Comparison of ENCODE assay signal across 13 cellular contexts in genomic region chr11:60367009-60367408, GRCh38. TPM values are rescaled to one million over a fixed set of nuclear protein-coding genes. Genes with fewer than 3 reads are reported as not detected.
DNase-seq lines count a peak whose midpoint lies in the region; ATAC-seq lines count a peak whose summit lies in the region.
"Had no signal": no experiment of that assay in that cellular context is flagged by ENCODE, and none has a peak within 500 bp of the region (broad histone marks: within the 10 kb centered on the region; RNA-seq: fewer than 3 reads in every experiment).

No MANE protein-coding gene starts in this region.

- peaks cover 3% of the 10 kb centered on the region for H3K27me3 ChIP-seq in effector memory CD4-positive, alpha-beta T cell (replicated peaks; ENCODE audit: control insufficient read depth, insufficient read depth, low read length, poor library complexity, severe bottlenecking)

- H3K4me1 Mint-ChIP-seq in naive B cell = peaks cover 60 to 97% (median 85%) of the 10 kb centered on the region in 3 donors
- H3K4me1 Mint-ChIP-seq: activated naive CD4-positive, alpha-beta T cell treated with anti-CD3 and anti-CD28 coated beads, Interleukin-2, amount 50 U/mL, for 24 hours had no signal

- no peaks in the 10 kb centered on the region for H3K4me1 ChIP-seq in effector memory CD4-positive, alpha-beta T cell (ENCODE audit: control insufficient read depth, insufficient read depth, low read length, poor library complexity, severe bottlenecking)

- DNase-seq in NCI-H748 (lab: John Stamatoyannopoulos, UW; ENCODE audit: unreplicated experiment) = peak; percentile 7
- DNase-seq in NCI-H748 treated with DMSO at 0.1 percent for 48 hours (lab: John Stamatoyannopoulos, UW) = no peak
- DNase-seq in naive B cell = peak; percentile 69
- no peak for DNase-seq in stimulated activated CD4-positive, alpha-beta T cell treated with anti-CD3 and anti-CD28 coated beads, Interleukin-12 subunit alpha, Interleukin-12 subunit beta, amount 100 ng/mL, for 4 hours
- no peak for DNase-seq in C1 segment of cervical spinal cord (lab: John Stamatoyannopoulos, UW)
- no peak for DNase-seq in effector memory CD4-positive, alpha-beta T cell
- DNase-seq: 8988T; mesendoderm; NCI-H187; stimulated activated CD4-positive, alpha-beta T cell treated with anti-CD3 and anti-CD28 coated beads, Interleukin-15, amount 100 ng/mL, for 24 hours had no signal

- ATAC-seq in GM21723 (IDR thresholded peaks at IDR 0.05; ENCODE audit: unreplicated experiment) (peak; percentile 84), HG03432 (IDR thresholded peaks at IDR 0.05; ENCODE audit: unreplicated experiment) (peak; percentile 82), naive B cell (ENCODE audit: low read depth in 2 of 2) (peak; percentile 73 to 75)

- H3K4me3 ChIP-seq in effector memory CD4-positive, alpha-beta T cell (ENCODE audit: insufficient read depth, low read depth, low read length, poor library complexity, severe bottlenecking) = no peak overlapping the region

- peak overlapping the region; percentile 12 to 84 (median 64) for H3K4me3 Mint-ChIP-seq in naive B cell
- H3K4me3 Mint-ChIP-seq: activated naive CD4-positive, alpha-beta T cell treated with anti-CD3 and anti-CD28 coated beads, Interleukin-2, amount 50 U/mL, for 24 hours had no signal

- no peak overlapping the region for H3K27ac ChIP-seq in effector memory CD4-positive, alpha-beta T cell (ENCODE audit: insufficient read depth, low read length, poor library complexity, severe bottlenecking)

- peaks cover 0 to 12% (median 3%) of the 10 kb centered on the region in 7 donors for H3K9me3 Mint-ChIP-seq in naive B cell
- H3K9me3 Mint-ChIP-seq: activated naive CD4-positive, alpha-beta T cell treated with anti-CD3 and anti-CD28 coated beads, Interleukin-2, amount 50 U/mL, for 24 hours had no signal

- H3K27me3 Mint-ChIP-seq in naive B cell = no peaks in the 10 kb centered on the region

- H3K36me3 Mint-ChIP-seq in naive B cell = peaks cover 11 to 18% of the 10 kb centered on the region in 2 donors
- H3K36me3 Mint-ChIP-seq: activated naive CD4-positive, alpha-beta T cell treated with anti-CD3 and anti-CD28 coated beads, Interleukin-2, amount 50 U/mL, for 24 hours had no signal

- no peaks in the 10 kb centered on the region for H3K36me3 ChIP-seq in effector memory CD4-positive, alpha-beta T cell (ENCODE audit: control insufficient read depth, insufficient read depth, low read length)

- no peaks in the 10 kb centered on the region for H3K9me3 ChIP-seq in effector memory CD4-positive, alpha-beta T cell (ENCODE audit: control insufficient read depth, low read length)

- H3K27ac Mint-ChIP-seq in naive B cell = peak overlapping the region; percentile 91 to 99 (median 95)
- H3K27ac Mint-ChIP-seq: activated naive CD4-positive, alpha-beta T cell treated with anti-CD3 and anti-CD28 coated beads, Interleukin-2, amount 50 U/mL, for 24 hours had no signal

RNA-seq across cellular contexts. Expression of gene MS4A7, which starts 11.3 kb away (rescaled TPM):
- 10 to 100 TPM; 24.5 to 47.8 (median 30.0) TPM for polyA plus RNA-seq in naive B cell (ENCODE audit: low read depth in 6 of 6)

RNA-seq across cellular contexts. Expression of gene MS4A14, which starts 29.2 kb away (rescaled TPM):
- 1 to 10 TPM in 2 of 6 donors, under 1 TPM in 3, not detected in 1; 0.43 to 1.8 (median 0.64) TPM for polyA plus RNA-seq in naive B cell (ENCODE audit: low read depth in 6 of 6)

RNA-seq across cellular contexts. Expression of gene MS4A6E, which starts 40.0 kb away (rescaled TPM):
- not detected for polyA plus RNA-seq in naive B cell (ENCODE audit: low read depth in 6 of 6)

Comparison
In these comparisons a context has a peak if more than half of its experiments do, and no peak if none do; other contexts are left out.
1. DNase-seq: peak in NCI-H748 (single experiment) and naive B cell (single experiment); none in NCI-H748 treated with DMSO at 0.1 percent for 48 hours (single experiment), stimulated activated CD4-positive, alpha-beta T cell treated with anti-CD3 and anti-CD28 coated beads, Interleukin-12 subunit alpha, Interleukin-12 subunit beta, amount 100 ng/mL, for 4 hours (single experiment), C1 segment of cervical spinal cord (0 of 14) and effector memory CD4-positive, alpha-beta T cell (0 of 3).
2. Peak in every context shown above with its lines, with median percentiles within 50 percentile points of each other: ATAC-seq.